In genomic region chr4:17510582-17510981, GRCh38 we compare ENCODE assay signal across 11 cellular contexts. TPM values are rescaled to one million over a fixed set of nuclear protein-coding genes. Genes with fewer than 3 reads are reported as not detected.
DNase-seq lines count a peak whose midpoint lies in the region; ATAC-seq and TF ChIP-seq lines count a peak whose summit lies in the region.
"Had no signal": no experiment of that assay in that cellular context is flagged by ENCODE, and none has a peak within 500 bp of the region (broad histone marks: within the 10 kb centered on the region; RNA-seq: fewer than 3 reads in every experiment).

No MANE protein-coding gene starts in this region.

- H3K79me2 ChIP-seq in OCI-LY7 (ENCODE audit: insufficient read depth, low read depth, low read length), result no peaks in the 10 kb centered on the region

- no peak overlapping the region for H3K4me3 ChIP-seq in CD8-positive, alpha-beta memory T cell (ENCODE audit: low read length)
- peak overlapping the region; percentile 69 for H3K4me3 ChIP-seq in OCI-LY7 (ENCODE audit: low read depth, low read length, poor library complexity, severe bottlenecking)

- H3K4me1 Mint-ChIP-seq in CD8-positive, alpha-beta memory T cell, result peaks cover 30 to 42% (median 39%) of the 10 kb centered on the region in 3 donors
- H3K4me1 Mint-ChIP-seq in endothelial cell (ENCODE audit: unreplicated experiment), result peaks cover 5% of the 10 kb centered on the region
- H3K4me1 Mint-ChIP-seq in osteocyte (ENCODE audit: unreplicated experiment), result peaks cover 19% of the 10 kb centered on the region

- peak overlapping the region; percentile 56; the same call in 1 of the 2 replicates for H3K4me2 ChIP-seq in OCI-LY7 (ENCODE audit: low read length)

- no peak for DNase-seq in CD8-positive, alpha-beta memory T cell
- DNase-seq in OCI-LY7 (ENCODE audit: low spot score), result no peak
- no peak for DNase-seq in endothelial cell (ENCODE audit: low spot score)
- no peak for DNase-seq in osteocyte (ENCODE audit: extremely low spot score, unreplicated experiment)
- DNase-seq in T1000 (lab: John Stamatoyannopoulos, UW), result no peak
- no peak for DNase-seq in epidermal melanocyte (ENCODE audit: insufficient read length, low spot score)
- DNase-seq: activated CD4-positive, alpha-beta T cell treated with anti-CD3 and anti-CD28 coated beads, Interleukin-2, amount 50 U/mL, for 1 hour; NCI-H1694 treated with DMSO at 0.1 percent for 48 hours had no signal

- H3K27me3 Mint-ChIP-seq in CD8-positive, alpha-beta memory T cell, result peaks cover 0 to 1% of the 10 kb centered on the region in 2 donors
- H3K27me3 Mint-ChIP-seq in endothelial cell (ENCODE audit: unreplicated experiment), result peaks cover 3% of the 10 kb centered on the region
- H3K27me3 Mint-ChIP-seq in osteocyte (ENCODE audit: unreplicated experiment), result peaks cover 9% of the 10 kb centered on the region

- no peaks in the 10 kb centered on the region for H3K9me2 ChIP-seq in OCI-LY7 (ENCODE audit: insufficient read depth, low read length)

- no peaks in the 10 kb centered on the region for H4K20me1 ChIP-seq in OCI-LY7 (ENCODE audit: insufficient read depth, low read length)

- CTCF ChIA-PET in CD8-positive, alpha-beta memory T cell (lab: Charles Lee), result interaction anchor here (0.8 to 1.0 kb wide), 2 partner anchors 14 to 105 kb away, joined by 3 to 4 read pairs; no protein-coding TSS in a partner anchor
- CTCF ChIA-PET in OCI-LY7 (lab: Charles Lee; ENCODE audit: unreplicated experiment), result no interaction called here

- TF ChIP-seq CTCF in OCI-LY7 (conservative IDR thresholded peaks at IDR 0.05; ENCODE audit: low read length) (no peak), endothelial cell (IDR thresholded peaks at IDR 0.05; ENCODE audit: unreplicated experiment) (no peak), osteocyte (IDR thresholded peaks at IDR 0.05) (no peak)

- peaks cover 23% of the 10 kb centered on the region for H3K4me1 ChIP-seq in CD8-positive, alpha-beta memory T cell (ENCODE audit: insufficient read depth, low read length)
- no peaks in the 10 kb centered on the region for H3K4me1 ChIP-seq in OCI-LY7 (ENCODE audit: insufficient read depth, low read length, poor library complexity, severe bottlenecking)

- peak overlapping the region; percentile 79 to 100 (median 97) for H3K4me3 Mint-ChIP-seq in CD8-positive, alpha-beta memory T cell
- H3K4me3 Mint-ChIP-seq in endothelial cell (ENCODE audit: unreplicated experiment) (peak overlapping the region; percentile 42), osteocyte (ENCODE audit: unreplicated experiment) (peak overlapping the region; percentile 98)

- no peak overlapping the region for H2AFZ ChIP-seq in OCI-LY7 (ENCODE audit: low read length)

- BruUV-seq in OCI-LY7 (replicated peaks; lab: Mats Ljungman, UMichigan), result no TSS peak

- no peaks in the 10 kb centered on the region for H3K9me3 Mint-ChIP-seq in CD8-positive, alpha-beta memory T cell
- H3K9me3 Mint-ChIP-seq in endothelial cell (ENCODE audit: unreplicated experiment) (no peaks in the 10 kb centered on the region), osteocyte (ENCODE audit: unreplicated experiment) (no peaks in the 10 kb centered on the region)

- peaks cover 0 to 37% (median 4%) of the 10 kb centered on the region in 3 donors for H3K36me3 Mint-ChIP-seq in CD8-positive, alpha-beta memory T cell
- H3K36me3 Mint-ChIP-seq in endothelial cell (ENCODE audit: low read depth, unreplicated experiment) (peaks cover 2% of the 10 kb centered on the region), osteocyte (ENCODE audit: unreplicated experiment) (peaks cover 2% of the 10 kb centered on the region)

- POLR2A ChIA-PET in CD8-positive, alpha-beta memory T cell (lab: Charles Lee), result no interaction called here
- POLR2A ChIA-PET in OCI-LY7 (lab: Charles Lee), result interaction anchor here (1.2 kb wide), 1 partner anchor 13 kb away, joined by 5 read pairs; no protein-coding TSS in a partner anchor

- H3K27me3 ChIP-seq in CD8-positive, alpha-beta memory T cell (ENCODE audit: insufficient read depth, low read length, poor library complexity, severe bottlenecking), result no peaks in the 10 kb centered on the region

- no peak overlapping the region for H3K27ac ChIP-seq in CD8-positive, alpha-beta memory T cell (ENCODE audit: low read depth, low read length)
- no peak overlapping the region for H3K27ac ChIP-seq in OCI-LY7 (ENCODE audit: low read depth, low read length, poor library complexity, severe bottlenecking)

- intact Hi-C loops in OCI-LY7 (cut with micrococcal nuclease; ENCODE audit: unreplicated experiment), result no loop called here

- ATAC-seq in GM18907 (IDR thresholded peaks at IDR 0.05; ENCODE audit: unreplicated experiment) (no peak), HG02623 (IDR thresholded peaks at IDR 0.05; ENCODE audit: unreplicated experiment) (no peak)
- ATAC-seq: esophagus mucosa had no signal

- H3K36me3 ChIP-seq in CD8-positive, alpha-beta memory T cell (ENCODE audit: insufficient read depth, low read length), result peaks cover 3% of the 10 kb centered on the region
- no peaks in the 10 kb centered on the region for H3K36me3 ChIP-seq in OCI-LY7 (ENCODE audit: insufficient read depth, low read length)

- H3K27ac Mint-ChIP-seq in CD8-positive, alpha-beta memory T cell, result peak overlapping the region in 6 of 8 donors; percentile 29 to 63 (median 52)
- H3K27ac Mint-ChIP-seq in endothelial cell (ENCODE audit: unreplicated experiment), result no peak overlapping the region
- H3K27ac Mint-ChIP-seq in osteocyte (ENCODE audit: unreplicated experiment), result no peak overlapping the region

- no peaks in the 10 kb centered on the region for H3K9me3 ChIP-seq in CD8-positive, alpha-beta memory T cell (ENCODE audit: low read length)
- no peaks in the 10 kb centered on the region for H3K9me3 ChIP-seq in OCI-LY7 (ENCODE audit: low read length)

RNA-seq across cellular contexts. Expression of gene QDPR, which starts 1.3 kb away (rescaled TPM):
- 10 to 100 TPM; 50.9 to 54.9 TPM for total RNA-seq in CD8-positive, alpha-beta memory T cell
- 36.1 TPM for polyA plus RNA-seq in CD8-positive, alpha-beta memory T cell
- 2.9 and 3.9 TPM in 2 replicates for total RNA-seq in OCI-LY7 (2014; rRNA removed; shearing (Covaris generic))
- total RNA-seq in OCI-LY7 (2022), result 2.5 and 2.8 TPM in 2 replicates
- total RNA-seq in endothelial cell (ENCODE audit: unreplicated experiment), result 25.8 TPM
- total RNA-seq in osteocyte, result 17.0 and 21.0 TPM in 2 replicates

RNA-seq across cellular contexts. Expression of gene CLRN2, which starts 4.4 kb away (rescaled TPM):
- total RNA-seq in CD8-positive, alpha-beta memory T cell, result not detected
- not detected for polyA plus RNA-seq in CD8-positive, alpha-beta memory T cell
- total RNA-seq in OCI-LY7 (2014; rRNA removed; shearing (Covaris generic)), result not detected in 2 replicates
- total RNA-seq in OCI-LY7 (2022) (not detected in 2 replicates), endothelial cell (ENCODE audit: unreplicated experiment) (not detected), osteocyte (not detected in 2 replicates)
- total RNA-seq: esophagus mucosa had no signal

Comparison
In these comparisons a context has a peak if more than half of its experiments do, and no peak if none do; other contexts are left out.
1. H3K27ac Mint-ChIP-seq: peak in CD8-positive, alpha-beta memory T cell (6 of 8); none in endothelial cell (single experiment) and osteocyte (single experiment).
2. H3K4me3 Mint-ChIP-seq: peak in every context shown above with its lines; median percentile 98 in osteocyte; 97 in CD8-positive, alpha-beta memory T cell; 42 in endothelial cell.